9 cellular contexts compared by ENCODE assay signal in the genomic region with DNA sequence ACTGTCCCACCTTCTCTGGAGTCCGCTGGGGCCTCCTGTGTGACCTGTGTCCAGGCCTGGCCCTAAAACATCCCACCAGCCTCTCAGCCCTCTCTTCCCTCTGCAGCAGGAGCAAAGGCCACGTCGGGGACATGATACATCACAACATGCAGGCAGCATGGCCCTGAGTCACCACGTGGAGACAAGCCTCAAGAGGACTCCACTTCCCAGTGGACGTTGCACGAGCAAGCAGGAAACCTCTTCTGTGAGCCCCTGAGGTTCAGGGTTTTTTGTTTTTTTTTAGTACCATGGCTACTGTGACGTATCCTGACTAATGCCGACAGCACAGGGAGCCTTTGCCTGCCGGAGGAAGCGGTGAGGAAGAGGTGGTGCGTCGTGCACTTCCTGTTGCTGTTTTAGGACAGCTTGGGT.
A peak's percentile ranks its signal among the peaks of the same experiment; 100 is the strongest.
DNase-seq lines count a peak whose midpoint lies in the region; ATAC-seq and TF ChIP-seq lines count a peak whose summit lies in the region.
"Had no signal": no experiment of that assay in that cellular context is flagged by ENCODE, and none has a peak within 500 bp of the region (broad histone marks: within the 10 kb centered on the region; RNA-seq: fewer than 3 reads in every experiment).

No MANE protein-coding gene starts in this region.

- peaks cover 3% of the 10 kb centered on the region for H3K27me3 Mint-ChIP-seq in activated T-cell treated with anti-CD3 and anti-CD28 coated beads, Interleukin-2, amount 50 U/mL, for 72 hours (ENCODE audit: low read depth)

- TF ChIP-seq CTCF in right lobe of liver (IDR thresholded peaks at IDR 0.05) = no peak
- no peak for TF ChIP-seq CTCF in stomach (IDR thresholded peaks at IDR 0.05)

- TF ChIP-seq EP300 in stomach (IDR thresholded peaks at IDR 0.05) = no peak

- TF ChIP-seq POLR2A in right lobe of liver (IDR thresholded peaks at IDR 0.05) = no peak
- no peak for TF ChIP-seq POLR2A in stomach (IDR thresholded peaks at IDR 0.05)

- intact Hi-C loops in right lobe of liver (cut with DNase I) = no loop called here
- intact Hi-C loops in stomach (cut with DNase I; ENCODE audit: low total_unique reads) = no loop called here

- H3K9me3 Mint-ChIP-seq in activated T-cell treated with anti-CD3 and anti-CD28 coated beads, Interleukin-2, amount 50 U/mL, for 72 hours = peaks cover 5 to 11% of the 10 kb centered on the region in 2 donors

- H3K36me3 ChIP-seq in right lobe of liver (no peaks in the 10 kb centered on the region), stomach (no peaks in the 10 kb centered on the region)
- H3K36me3 ChIP-seq: ovary had no signal

- peak overlapping the region; percentile 67 to 74 for H3K4me3 Mint-ChIP-seq in activated T-cell treated with anti-CD3 and anti-CD28 coated beads, Interleukin-2, amount 50 U/mL, for 72 hours

- H3K4me1 ChIP-seq in right lobe of liver (no peaks in the 10 kb centered on the region), stomach (no peaks in the 10 kb centered on the region)

- peaks cover 26% of the 10 kb centered on the region for H3K4me1 Mint-ChIP-seq in activated T-cell treated with anti-CD3 and anti-CD28 coated beads, Interleukin-2, amount 50 U/mL, for 72 hours (ENCODE audit: low read depth)

- H3K4me3 ChIP-seq in right lobe of liver (no peak overlapping the region), stomach (no peak overlapping the region)
- H3K4me3 ChIP-seq: body of pancreas, ovary had no signal

- 28% methylated on average over 11 of the region's 12 CpGs for WGBS in right lobe of liver (ENCODE audit: insufficient coverage, low coverage, low lambda C conversion rate, missing lambda C conversion rate)
- 43 to 59% (median 53%) methylated on average over 12 of the region's 12 CpGs for WGBS in stomach, 5 donors

- ATAC-seq in activated T-cell treated with anti-CD3 and anti-CD28 coated beads, Interleukin-2, amount 50 U/mL, for 72 hours (replicated peaks in 1 of 2) = peak; percentile 95 to 98
- peak; percentile 72 to 86 (median 75) for ATAC-seq in right lobe of liver
- no peak for ATAC-seq in HG02884 (IDR thresholded peaks at IDR 0.05; ENCODE audit: unreplicated experiment)
- no peak for ATAC-seq in HG02610 (IDR thresholded peaks at IDR 0.05; ENCODE audit: unreplicated experiment)
- ATAC-seq in HG03045 (IDR thresholded peaks at IDR 0.05; ENCODE audit: unreplicated experiment) = no peak
- ATAC-seq: body of pancreas had no signal

- H3K27ac Mint-ChIP-seq in activated T-cell treated with anti-CD3 and anti-CD28 coated beads, Interleukin-2, amount 50 U/mL, for 72 hours = no peak overlapping the region

- peak; percentile 28 for DNase-seq in NCI-H226
- DNase-seq in activated T-cell treated with anti-CD3 and anti-CD28 coated beads, Interleukin-2, amount 50 U/mL, for 72 hours = peak; percentile 56 to 61
- DNase-seq in right lobe of liver = peak in 1 of 3 donors; percentile 41
- DNase-seq in stomach = peak; percentile 28

- H3K9me3 ChIP-seq in right lobe of liver (no peaks in the 10 kb centered on the region), stomach (peaks cover 0 to 16% (median 10%) of the 10 kb centered on the region in 4 donors)
- H3K9me3 ChIP-seq: body of pancreas, ovary had no signal

- H3K27ac ChIP-seq in right lobe of liver (no peak overlapping the region), stomach (no peak overlapping the region)
- H3K27ac ChIP-seq: body of pancreas, ovary had no signal

- H3K27me3 ChIP-seq in right lobe of liver (no peaks in the 10 kb centered on the region), stomach (peaks cover 0 to 22% (median 0%) of the 10 kb centered on the region in 3 donors)
- H3K27me3 ChIP-seq: body of pancreas, ovary had no signal

- H3K36me3 Mint-ChIP-seq in activated T-cell treated with anti-CD3 and anti-CD28 coated beads, Interleukin-2, amount 50 U/mL, for 72 hours (ENCODE audit: insufficient read depth in 2 of 2) = peaks cover 10 to 11% of the 10 kb centered on the region in 2 donors

Comparison
In these comparisons a context has a peak if more than half of its experiments do, and no peak if none do; other contexts are left out.
1. ATAC-seq: peak in activated T-cell treated with anti-CD3 and anti-CD28 coated beads, Interleukin-2, amount 50 U/mL, for 72 hours (2 of 2) and right lobe of liver (4 of 4); none in HG02884 (single experiment), HG02610 (single experiment) and HG03045 (single experiment).